ENCODE assay signal across 8 cellular contexts in genomic region chr1:25501235-25502058, GRCh38. TPM values are rescaled to one million over a fixed set of nuclear protein-coding genes. Genes with fewer than 3 reads are reported as not detected.
DNase-seq lines count a peak whose midpoint lies in the region; ATAC-seq and TF ChIP-seq lines count a peak whose summit lies in the region.

No MANE protein-coding gene starts in this region.

- H3K4me3 ChIP-seq in OCI-LY3 (ENCODE audit: low read length), result no peak overlapping the region
- H3K4me3 ChIP-seq in transverse colon, result no peak overlapping the region

- no peak for ATAC-seq in HG03457 (IDR thresholded peaks at IDR 0.05; ENCODE audit: unreplicated experiment)

- H3K36me3 Mint-ChIP-seq in glutamatergic neuron (ENCODE audit: unreplicated experiment), result peaks cover 6% of the 10 kb centered on the region

- H3K36me3 ChIP-seq in OCI-LY3 (replicated peaks; ENCODE audit: low read depth, low read length), result peaks cover 25% of the 10 kb centered on the region
- peaks cover 0 to 11% (median 2%) of the 10 kb centered on the region in 4 donors for H3K36me3 ChIP-seq in transverse colon

- peak overlapping the region; percentile 8 for H3K27ac Mint-ChIP-seq in glutamatergic neuron (ENCODE audit: unreplicated experiment)

- TF ChIP-seq CTCF in OCI-LY3 (IDR thresholded peaks at IDR 0.05; ENCODE audit: low read depth, low read length) (peak; percentile 38), glutamatergic neuron (IDR thresholded peaks at IDR 0.05; ENCODE audit: partially characterized antibody, unreplicated experiment) (peak; percentile 27), transverse colon (IDR thresholded peaks at IDR 0.05) (peak in 2 of 5 experiments; percentile 16 to 18)

- in situ Hi-C loops in transverse colon (cut with MboI; ENCODE audit: low pct_ligation_motif_present in 1 of 4, low pct_unique_long_range_greater_than_20kb in 1 of 4, low sequenced_read_pairs in 3 of 4), result no loop called here

- H3K9me3 ChIP-seq in OCI-LY3 (ENCODE audit: insufficient read depth, low read length), result no peaks in the 10 kb centered on the region
- no peaks in the 10 kb centered on the region for H3K9me3 ChIP-seq in transverse colon

- H3K27me3 ChIP-seq in OCI-LY3 (ENCODE audit: low read depth, low read length) (no peaks in the 10 kb centered on the region), transverse colon (no peaks in the 10 kb centered on the region)

- no peak overlapping the region for H3K9ac ChIP-seq in OCI-LY3 (ENCODE audit: low read length)

- TF ChIP-seq EP300 in transverse colon (IDR thresholded peaks at IDR 0.05; ENCODE audit: low read depth), result no peak

- 16 to 60% methylated on average over 2 to 6 of the region's 7 CpGs for WGBS in transverse colon (ENCODE audit: low coverage in 1 of 2), 2 donors

- H2AFZ ChIP-seq in OCI-LY3 (ENCODE audit: low read depth, low read length), result no peak overlapping the region

- H4K20me1 ChIP-seq in OCI-LY3 (ENCODE audit: insufficient read depth, low read length), result no peaks in the 10 kb centered on the region

- no peaks in the 10 kb centered on the region for H3K79me2 ChIP-seq in OCI-LY3 (ENCODE audit: low read length)

- peak; percentile 14 for TF ChIP-seq POLR2A in transverse colon (IDR thresholded peaks at IDR 0.05)

- H3K4me2 ChIP-seq in OCI-LY3 (ENCODE audit: low read length), result no peak overlapping the region

- peaks cover 9% of the 10 kb centered on the region for H3K9me3 Mint-ChIP-seq in glutamatergic neuron (ENCODE audit: unreplicated experiment)

- peaks cover 39% of the 10 kb centered on the region for H3K4me1 Mint-ChIP-seq in glutamatergic neuron (ENCODE audit: low read depth, unreplicated experiment)

- no peak overlapping the region for H3K27ac ChIP-seq in OCI-LY3 (ENCODE audit: low read length)
- H3K27ac ChIP-seq in transverse colon, result peak overlapping the region; percentile 67 to 77 (median 74)

- peaks cover 8% of the 10 kb centered on the region for H3K27me3 Mint-ChIP-seq in glutamatergic neuron (ENCODE audit: unreplicated experiment)

- H3K4me3 Mint-ChIP-seq in glutamatergic neuron (ENCODE audit: unreplicated experiment), result peak overlapping the region; percentile 12

- intact Hi-C loops in transverse colon (cut with DNase I; ENCODE audit: low total_unique reads), result no loop called here

- H3K4me1 ChIP-seq in OCI-LY3 (ENCODE audit: low read length) (no peaks in the 10 kb centered on the region), transverse colon (peaks cover 5 to 45% (median 18%) of the 10 kb centered on the region in 4 donors)

- peak; percentile 29 for DNase-seq in stimulated activated CD4-positive, alpha-beta T cell treated with anti-CD3 and anti-CD28 coated beads, Interleukin-15, amount 100 ng/mL, for 24 hours
- no peak for DNase-seq in stimulated activated CD4-positive, alpha-beta T cell treated with anti-CD3 and anti-CD28 coated beads, Interleukin-1b, Interleukin-23, amount 100 ng/mL, for 48 hours
- peak; percentile 54 for DNase-seq in glutamatergic neuron
- peak; percentile 16 for DNase-seq in transverse colon
- DNase-seq in NCI-H2227 treated with DMSO at 0.1 percent for 48 hours (lab: John Stamatoyannopoulos, UW), result no peak
- no peak for DNase-seq in stimulated activated naive CD4-positive, alpha-beta T cell (lab: John Stamatoyannopoulos, UW)

RNA-seq across cellular contexts. Expression of gene LDLRAP1, which starts 42.0 kb away (rescaled TPM):
- total RNA-seq in glutamatergic neuron (ENCODE audit: unreplicated experiment) (2.4 TPM), transverse colon (10 to 100 TPM; 24.9 to 75.6 (median 37.8) TPM)

Comparison
In these comparisons a context has a peak if more than half of its experiments do, and no peak if none do; other contexts are left out.
1. DNase-seq: peak in stimulated activated CD4-positive, alpha-beta T cell treated with anti-CD3 and anti-CD28 coated beads, Interleukin-15, amount 100 ng/mL, for 24 hours (single experiment), glutamatergic neuron (single experiment) and transverse colon (single experiment); none in stimulated activated CD4-positive, alpha-beta T cell treated with anti-CD3 and anti-CD28 coated beads, Interleukin-1b, Interleukin-23, amount 100 ng/mL, for 48 hours (single experiment), NCI-H2227 treated with DMSO at 0.1 percent for 48 hours (single experiment) and stimulated activated naive CD4-positive, alpha-beta T cell (0 of 6).